10 cellular contexts compared by ENCODE assay signal in the genomic region with DNA sequence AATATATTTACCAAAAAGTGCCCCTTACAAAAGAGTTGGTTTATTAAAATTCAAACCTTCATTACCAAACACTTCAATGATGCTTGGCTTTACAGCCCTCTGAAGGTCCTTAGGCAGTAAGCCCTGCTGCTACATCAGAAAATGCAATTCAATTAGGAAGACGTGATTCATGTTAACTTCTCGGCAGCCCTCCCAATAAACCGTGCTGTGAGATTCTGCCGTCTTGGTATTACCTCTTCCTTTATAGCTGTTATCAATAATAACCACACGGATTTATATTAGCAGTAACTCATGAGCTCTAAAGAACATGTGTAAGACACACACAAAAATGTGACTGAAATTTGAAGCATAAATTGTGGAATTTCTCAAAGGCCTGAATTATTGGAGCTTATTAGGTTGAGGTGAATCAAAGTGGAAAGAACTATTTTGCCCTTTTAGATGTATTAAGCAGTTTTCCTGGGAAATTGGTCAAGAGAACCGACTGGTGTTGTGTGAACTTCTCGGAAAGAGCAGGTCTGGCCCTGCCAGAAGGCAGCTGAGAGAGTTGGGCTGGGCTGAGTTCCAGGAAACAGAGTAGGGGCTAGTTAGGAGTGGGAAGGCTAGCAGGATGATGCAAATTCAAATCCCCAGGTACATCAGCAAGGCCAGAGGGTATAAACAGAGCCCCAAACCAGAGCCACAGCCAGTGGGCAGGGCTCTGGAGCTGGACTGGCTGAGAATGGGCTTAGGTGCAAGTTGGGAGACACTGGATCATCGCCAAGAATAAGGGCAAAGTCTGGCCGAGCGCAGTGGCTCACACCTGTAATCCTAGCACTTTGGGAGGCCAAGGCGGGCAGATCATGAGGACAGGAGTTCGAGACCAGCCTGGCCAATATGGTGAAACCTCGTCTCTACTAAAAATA. TPM values are rescaled to one million over a fixed set of nuclear protein-coding genes. Genes with fewer than 3 reads are reported as not detected.
A peak's percentile ranks its signal among the peaks of the same experiment; 100 is the strongest.
DNase-seq lines count a peak whose midpoint lies in the region; ATAC-seq, FAIRE-seq and TF ChIP-seq lines count a peak whose summit lies in the region.
"Had no signal": no experiment of that assay in that cellular context is flagged by ENCODE, and none has a peak within 500 bp of the region (broad histone marks: within the 10 kb centered on the region; RNA-seq: fewer than 3 reads in every experiment).

No MANE protein-coding gene starts in this region.

- DNase-seq in WTC11 (ENCODE audit: low spot score): no peak
- peak; percentile 80 for DNase-seq in Right ventricle myocardium superior
- DNase-seq in skeletal muscle cell (ENCODE audit: low read depth): peak; percentile 80
- DNase-seq in kidney tubule cell (ENCODE audit: low spot score): no peak
- DNase-seq in GM19239 (ENCODE audit: insufficient read length, low spot score): no peak
- DNase-seq in NCI-H774 (lab: John Stamatoyannopoulos, UW): no peak
- DNase-seq: activated naive CD4-positive, alpha-beta T cell treated with anti-CD3 and anti-CD28 coated beads for 36 hours; occipital lobe had no signal

- H3K27ac ChIP-seq in HEK293 (ENCODE audit: extremely low read depth, low read depth, low read length): no peak overlapping the region

- intact Hi-C loops in Right ventricle myocardium superior (cut with DNase I): no loop called here

- no peak overlapping the region for H3K4me3 ChIP-seq in HEK293 (ENCODE audit: low read depth, low read length)
- H3K4me3 ChIP-seq in skeletal muscle cell (ENCODE audit: low read depth, low read length): no peak overlapping the region

- no peaks in the 10 kb centered on the region for H3K9me3 ChIP-seq in HEK293 (ENCODE audit: control insufficient read depth, insufficient read depth, low read depth, low read length)

- CTCF ChIA-PET in HEK293 (lab: Yijun Ruan, JAX) (interaction anchor here (0.5 to 3.1 kb wide), 9 partner anchors 9 to 171 kb away, joined by 3 to 22 read pairs (median 5); no protein-coding TSS in a partner anchor), WTC11 (lab: Charles Lee) (interaction anchor here (1.0 to 1.8 kb wide), 6 partner anchors 8 to 174 kb away, joined by 3 to 8 read pairs (median 6); no protein-coding TSS in a partner anchor)

- H3K27me3 Mint-ChIP-seq in WTC11 (ENCODE audit: low read depth): no peaks in the 10 kb centered on the region

- peaks cover 2% of the 10 kb centered on the region; the same call in 1 of the 2 replicates for H3K36me3 Mint-ChIP-seq in WTC11

- POLR2A ChIA-PET in HEK293 (lab: Yijun Ruan, JAX) (no interaction called here), WTC11 (lab: Charles Lee) (interaction anchor here (0.7 kb wide), 1 partner anchor 98 kb away, joined by 3 read pairs; no protein-coding TSS in a partner anchor)

- no peaks in the 10 kb centered on the region for H3K36me3 ChIP-seq in HEK293 (ENCODE audit: control insufficient read depth in 2 of 2, insufficient read depth in 1 of 2, low read length in 2 of 2)

- no peak overlapping the region for H3K4me3 Mint-ChIP-seq in WTC11
- H3K4me3 Mint-ChIP-seq: activated naive CD4-positive, alpha-beta T cell treated with anti-CD3 and anti-CD28 coated beads for 36 hours had no signal

- H3K27ac Mint-ChIP-seq in WTC11: 0 out of 2 replicates have a peak overlapping the region, but pooled peaks have one; percentile 38
- H3K27ac Mint-ChIP-seq: activated naive CD4-positive, alpha-beta T cell treated with anti-CD3 and anti-CD28 coated beads for 36 hours had no signal

- TF ChIP-seq CTCF in HEK293 (tag by site-specific recombination; IDR thresholded peaks at IDR 0.05): no peak
- no peak for TF ChIP-seq CTCF in WTC11 (IDR thresholded peaks at IDR 0.05)

- ATAC-seq in WTC11 (peak; percentile 44; the same call in 1 of the 2 replicates), Right ventricle myocardium superior (ENCODE audit: poor library complexity) (peak; percentile 90), HG03108 (IDR thresholded peaks at IDR 0.05; ENCODE audit: unreplicated experiment) (no peak)

- H3K4me1 ChIP-seq in HEK293 (ENCODE audit: control insufficient read depth, insufficient read depth, low read length): no peaks in the 10 kb centered on the region

- FAIRE-seq in GM19239 (lab: Jason Lieb, UNC): no peak

- peaks cover 3% of the 10 kb centered on the region; the same call in 1 of the 2 replicates for H3K9me3 Mint-ChIP-seq in WTC11
- H3K9me3 Mint-ChIP-seq: activated naive CD4-positive, alpha-beta T cell treated with anti-CD3 and anti-CD28 coated beads for 36 hours had no signal

- H3K4me1 Mint-ChIP-seq in WTC11: peaks cover 7% of the 10 kb centered on the region; the same call in 1 of the 2 replicates

TF ChIP-seq in HEK293, 187 proteins besides CTCF, POLR2A, EP300 and RAD21 (continues in another document):
- TF ChIP-seq ZNF324 (tag by site-specific recombination; IDR thresholded peaks at IDR 0.05) (no peak), ZNF174 (tag by site-specific recombination; IDR thresholded peaks at IDR 0.05) (no peak), ZNF202 (tag by site-specific recombination; IDR thresholded peaks at IDR 0.05; ENCODE audit: borderline replicate concordance) (no peak), ZNF76 (tag by site-specific recombination; IDR thresholded peaks at IDR 0.05; ENCODE audit: borderline replicate concordance, low read depth) (no peak), ZNF639 (tag by site-specific recombination; IDR thresholded peaks at IDR 0.05) (no peak)
- TF ChIP-seq, protein P1, sequence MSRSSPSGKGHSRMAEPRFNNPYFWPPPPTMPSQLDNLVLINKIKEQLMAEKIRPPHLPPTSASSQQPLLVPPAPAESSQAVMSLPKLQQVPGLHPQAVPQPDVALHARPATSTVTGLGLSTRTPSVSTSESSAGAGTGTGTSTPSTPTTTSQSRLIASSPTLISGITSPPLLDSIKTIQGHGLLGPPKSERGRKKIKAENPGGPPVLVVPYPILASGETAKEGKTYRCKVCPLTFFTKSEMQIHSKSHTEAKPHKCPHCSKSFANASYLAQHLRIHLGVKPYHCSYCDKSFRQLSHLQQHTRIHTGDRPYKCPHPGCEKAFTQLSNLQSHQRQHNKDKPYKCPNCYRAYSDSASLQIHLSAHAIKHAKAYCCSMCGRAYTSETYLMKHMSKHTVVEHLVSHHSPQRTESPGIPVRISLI (tag by site-specific recombination; IDR thresholded peaks at IDR 0.05): no peak

TF ChIP-seq in WTC11, 78 proteins besides CTCF, POLR2A, EP300 and RAD21:
- TF ChIP-seq NR2C2 (CRISPR knock-in tag; IDR thresholded peaks at IDR 0.05) (no peak), GABPB1 (CRISPR knock-in tag; IDR thresholded peaks at IDR 0.05) (peak; percentile 28; the same call in 1 of the 2 replicates)

RNA-seq across cellular contexts. Expression of gene FGD2, which starts 33.1 kb away (rescaled TPM):
- total RNA-seq in WTC11 (2021): 0.31 to 0.78 TPM (median 0.44 TPM) in 3 replicates
- 5.7 TPM for total RNA-seq in Right ventricle myocardium superior

RNA-seq across cellular contexts. Expression of gene MTCH1, which starts 52.6 kb away (rescaled TPM):
- total RNA-seq in WTC11 (2021) (198 to 207 TPM (median 204 TPM) in 3 replicates), Right ventricle myocardium superior (205 TPM)

Comparison
In these comparisons a context has a peak if more than half of its experiments do, and no peak if none do; other contexts are left out.
1. DNase-seq: peak in Right ventricle myocardium superior (single experiment) and skeletal muscle cell (single experiment); none in WTC11 (single experiment), kidney tubule cell (single experiment), GM19239 (single experiment) and NCI-H774 (single experiment).